1 cellular context compared by ENCODE assay signal in genomic region chr7:26704036-26704435, GRCh38.
TF ChIP-seq lines count a peak whose summit lies in the region.

No MANE protein-coding gene starts in this region.

TF ChIP-seq in IMR-90, 13 proteins besides CTCF, POLR2A, EP300 and RAD21 (continued from another document):
- TF ChIP-seq USF2 (IDR thresholded peaks at IDR 0.05; ENCODE audit: low read depth, low read length) = no peak
- no peak for TF ChIP-seq SMC3 (IDR thresholded peaks at IDR 0.05; ENCODE audit: low read depth, low read length)
- no peak for TF ChIP-seq RFX5 (IDR thresholded peaks at IDR 0.05; ENCODE audit: low read depth, low read length)
- no peak for TF ChIP-seq CEBPB (IDR thresholded peaks at IDR 0.05; ENCODE audit: low read depth, low read length)
- TF ChIP-seq RCOR1 (IDR thresholded peaks at IDR 0.05; ENCODE audit: insufficient replicate concordance, low read length) = no peak
- no peak for TF ChIP-seq MAZ (IDR thresholded peaks at IDR 0.05; ENCODE audit: borderline replicate concordance, low read depth, low read length)
- TF ChIP-seq MAFK (IDR thresholded peaks at IDR 0.05; ENCODE audit: low read depth, low read length) = no peak
- TF ChIP-seq MXI1 (IDR thresholded peaks at IDR 0.05; ENCODE audit: borderline replicate concordance, low read depth, low read length) = no peak
- TF ChIP-seq NFE2L2 (IDR thresholded peaks at IDR 0.05; ENCODE audit: low read depth, low read length) = no peak
